ENCODE assay signal across 8 cellular contexts in genomic region chr7:149624419-149625338, GRCh38.
DNase-seq lines count a peak whose midpoint lies in the region; ATAC-seq, FAIRE-seq and TF ChIP-seq lines count a peak whose summit lies in the region.

No MANE protein-coding gene starts in this region.

- H4K20me1 ChIP-seq in BLaER1: peaks cover 48% of the 10 kb centered on the region

- peak overlapping the region; percentile 91 for H3K4me2 ChIP-seq in BLaER1

- intact Hi-C loops in colonic mucosa (cut with DNase I): loop anchor here (10.0 kb wide), 1 partner anchor 130 kb away; the partner anchor contains the start of gene ZNF746

- peak; percentile 99 for TF ChIP-seq CTCF in colonic mucosa (IDR thresholded peaks at IDR 0.05)

- H3K27me3 ChIP-seq in BLaER1 (no peaks in the 10 kb centered on the region), colonic mucosa (no peaks in the 10 kb centered on the region)

- H3K36me3 ChIP-seq in BLaER1 (peaks cover 33% of the 10 kb centered on the region), colonic mucosa (peaks cover under 1% of the 10 kb centered on the region)

- peak overlapping the region; percentile 95 for H3K9ac ChIP-seq in BLaER1
- H3K9ac ChIP-seq in colonic mucosa (ENCODE audit: low read depth in 2 of 2, low read length in 2 of 2): peak overlapping the region; percentile 81 to 94

- no peaks in the 10 kb centered on the region for H3K9me3 ChIP-seq in BLaER1
- H3K9me3 ChIP-seq in colonic mucosa: no peaks in the 10 kb centered on the region

- H3K27ac ChIP-seq in BLaER1: peak overlapping the region; percentile 95
- peak overlapping the region; percentile 85 for H3K27ac ChIP-seq in colonic mucosa

- H3K4me3 ChIP-seq in BLaER1: peak overlapping the region; percentile 97
- H3K4me3 ChIP-seq in colonic mucosa: peak overlapping the region; percentile 99

- DNase-seq in GM19239 (ENCODE audit: insufficient read length, low spot score) (peak; percentile 86), NCI-H510A treated with DMSO at 0.1 percent for 48 hours (lab: John Stamatoyannopoulos, UW) (peak; percentile 52), colonic mucosa (peak; percentile 93), left kidney (ENCODE audit: low read depth, low spot score) (peak; percentile 97)
- peak; percentile 86 to 89 for DNase-seq in activated CD4-positive, alpha-beta T cell treated with anti-CD3 and anti-CD28 coated beads for 4 hours
- peak; percentile 94 for DNase-seq in stimulated activated CD4-positive, alpha-beta T cell treated with anti-CD3 and anti-CD28 coated beads, Interleukin-1b, Interleukin-23, amount 100 ng/mL, for 48 hours

- H3K4me1 ChIP-seq in BLaER1 (peaks cover 41% of the 10 kb centered on the region), colonic mucosa (peaks cover 6% of the 10 kb centered on the region)

- ATAC-seq in HG03442 (IDR thresholded peaks at IDR 0.05; ENCODE audit: unreplicated experiment): peak; percentile 88

- FAIRE-seq in GM19239 (lab: Jason Lieb, UNC): peak; percentile 88

Comparison
In these comparisons a context has a peak if more than half of its experiments do, and no peak if none do; other contexts are left out.
1. Peak in every context shown above with its lines: DNase-seq, ATAC-seq, H3K4me3 ChIP-seq and H3K27ac ChIP-seq.